Comparison of ENCODE assay signal across 25 cellular contexts in genomic region chr10:65708057-65708456, GRCh38.
"Had no signal": no experiment of that assay in that cellular context is flagged by ENCODE, and none has a peak within 500 bp of the region (broad histone marks: within the 10 kb centered on the region; RNA-seq: fewer than 3 reads in every experiment).

No MANE protein-coding gene starts in this region.

- H3K36me3 Mint-ChIP-seq: mesothelial cell of epicardium; naive B cell; natural killer cell treated with Interleukin-12 subunit alpha and Interleukin-12 subunit beta and Interleukin-15 and Interleukin-18, amount 100 ng/mL, for 72 hours; neural progenitor cell had no signal

- H3K9me3 ChIP-seq: left lung, mucosa of descending colon, right lobe of liver, suprapubic skin, transverse colon, upper lobe of right lung, vagina had no signal

- H3K4me3 Mint-ChIP-seq: mesothelial cell of epicardium; naive B cell; natural killer cell treated with Interleukin-12 subunit alpha and Interleukin-12 subunit beta and Interleukin-15 and Interleukin-18, amount 100 ng/mL, for 72 hours; neural progenitor cell; stimulated activated naive CD8-positive, alpha-beta T cell treated with anti-CD3 and anti-CD28 coated beads, Interleukin-15, amount 100 ng/mL, for 72 hours had no signal

- DNase-seq: dorsolateral prefrontal cortex; effector CD4-positive, alpha-beta T cell; kidney; left cardiac atrium; left lung; mesenchymal stem cell; mucosa of descending colon; naive B cell; right lobe of liver; small intestine; stimulated activated CD4-positive, alpha-beta T cell treated with anti-CD3 and anti-CD28 coated beads, Interleukin-12 subunit alpha, Interleukin-12 subunit beta, amount 100 ng/mL, for 4 hours; stimulated activated CD4-positive, alpha-beta T cell treated with anti-CD3 and anti-CD28 coated beads, Interleukin-1b, Interleukin-23, amount 100 ng/mL, for 48 hours; stimulated activated CD4-positive, alpha-beta T cell treated with anti-CD3 and anti-CD28 coated beads, Interleukin-4, amount 100 ng/mL, for 1 hour; stimulated activated CD8-positive, alpha-beta memory T cell treated with anti-CD3 and anti-CD28 coated beads, Interleukin-4, amount 100 ng/mL, for 48 hours; stimulated activated naive CD4-positive, alpha-beta T cell; stimulated activated naive CD8-positive, alpha-beta T cell treated with anti-CD3 and anti-CD28 coated beads, Interleukin-15, amount 100 ng/mL, for 72 hours; transverse colon; upper lobe of right lung had no signal

- H3K27ac Mint-ChIP-seq: mesothelial cell of epicardium; naive B cell; natural killer cell treated with Interleukin-12 subunit alpha and Interleukin-12 subunit beta and Interleukin-15 and Interleukin-18, amount 100 ng/mL, for 72 hours; neural progenitor cell; progenitor cell of endocrine pancreas; stimulated activated naive CD8-positive, alpha-beta T cell treated with anti-CD3 and anti-CD28 coated beads, Interleukin-15, amount 100 ng/mL, for 72 hours had no signal

- H3K36me3 ChIP-seq: left lung, neural progenitor cell, right lobe of liver, suprapubic skin, transverse colon, upper lobe of right lung, vagina had no signal

- H3K79me2 ChIP-seq: parathyroid adenoma had no signal

- H2AFZ ChIP-seq: neural progenitor cell, parathyroid adenoma had no signal

- H3K27ac ChIP-seq: dorsolateral prefrontal cortex, left lung, neural progenitor cell, parathyroid adenoma, right lobe of liver, suprapubic skin, transverse colon, upper lobe of right lung, vagina had no signal

- H3K27me3 Mint-ChIP-seq: naive B cell; natural killer cell treated with Interleukin-12 subunit alpha and Interleukin-12 subunit beta and Interleukin-15 and Interleukin-18, amount 100 ng/mL, for 72 hours; progenitor cell of endocrine pancreas; stimulated activated naive CD8-positive, alpha-beta T cell treated with anti-CD3 and anti-CD28 coated beads, Interleukin-15, amount 100 ng/mL, for 72 hours had no signal

- H3K9me3 Mint-ChIP-seq: mesothelial cell of epicardium, neural progenitor cell had no signal

- H3K4me2 ChIP-seq: neural progenitor cell had no signal

- H3K4me1 Mint-ChIP-seq: mesothelial cell of epicardium; naive B cell; neural progenitor cell; stimulated activated naive CD8-positive, alpha-beta T cell treated with anti-CD3 and anti-CD28 coated beads, Interleukin-15, amount 100 ng/mL, for 72 hours had no signal

- ATAC-seq: left cardiac atrium; left lung; mucosa of descending colon; natural killer cell treated with Interleukin-12 subunit alpha and Interleukin-12 subunit beta and Interleukin-15 and Interleukin-18, amount 100 ng/mL, for 72 hours; right lobe of liver; stimulated activated naive CD8-positive, alpha-beta T cell treated with anti-CD3 and anti-CD28 coated beads, Interleukin-15, amount 100 ng/mL, for 72 hours; upper lobe of right lung had no signal

- H3K27me3 ChIP-seq: dorsolateral prefrontal cortex, left lung, neural progenitor cell, right lobe of liver, suprapubic skin, transverse colon, upper lobe of right lung, vagina had no signal

- H3K4me3 ChIP-seq: dorsolateral prefrontal cortex, left lung, mucosa of descending colon, neural progenitor cell, right lobe of liver, suprapubic skin, transverse colon, upper lobe of right lung, vagina had no signal

- H3K4me1 ChIP-seq: left lung, parathyroid adenoma, right lobe of liver, suprapubic skin, transverse colon, upper lobe of right lung, vagina had no signal
